ENCODE assay signal across 8 cellular contexts in genomic region chr12:12714276-12715001, GRCh38. TPM values are rescaled to one million over a fixed set of nuclear protein-coding genes. Genes with fewer than 3 reads are reported as not detected.
DNase-seq lines count a peak whose midpoint lies in the region; ATAC-seq, FAIRE-seq and TF ChIP-seq lines count a peak whose summit lies in the region.

No MANE protein-coding gene starts in this region.

- FAIRE-seq in small intestine (lab: Jason Lieb, UNC), result no peak
- no peak for FAIRE-seq in HTR-8/SVneo (lab: Jason Lieb, UNC)

- no peaks in the 10 kb centered on the region for H3K9me3 Mint-ChIP-seq in activated naive CD4-positive, alpha-beta T cell treated with anti-CD3 and anti-CD28 coated beads, Interleukin-2, amount 50 U/mL, for 72 hours

- WGBS in small intestine, 3 donors, result 2 to 6% (median 4%) methylated on average over 23 of the region's 23 CpGs

- H3K4me3 ChIP-seq in small intestine (ENCODE audit: low read depth in 1 of 2, low read length in 2 of 2), result peak overlapping the region; percentile 30 to 43

- H3K36me3 ChIP-seq in small intestine (ENCODE audit: control insufficient read depth in 2 of 2, insufficient read depth in 2 of 2, low read length in 2 of 2), result no peaks in the 10 kb centered on the region

- peak overlapping the region; percentile 97 to 98 for H3K27ac Mint-ChIP-seq in activated naive CD4-positive, alpha-beta T cell treated with anti-CD3 and anti-CD28 coated beads, Interleukin-2, amount 50 U/mL, for 72 hours

- peaks cover 31 to 53% of the 10 kb centered on the region in 2 donors for H3K36me3 Mint-ChIP-seq in activated naive CD4-positive, alpha-beta T cell treated with anti-CD3 and anti-CD28 coated beads, Interleukin-2, amount 50 U/mL, for 72 hours

- POLR2A ChIA-PET in HEK293T (lab: Yijun Ruan, JAX), result interaction anchor here (0.6 to 7.4 kb wide), 7 partner anchors 10 to 358 kb away, joined by 3 to 87 read pairs (median 8); partner anchors contain the start of genes APOLD1 and BORCS5

- ATAC-seq in activated naive CD4-positive, alpha-beta T cell treated with anti-CD3 and anti-CD28 coated beads, Interleukin-2, amount 50 U/mL, for 72 hours, result peak; percentile 9 to 21
- ATAC-seq in HG02938 (IDR thresholded peaks at IDR 0.05; ENCODE audit: unreplicated experiment), result no peak

- no peaks in the 10 kb centered on the region for H3K27me3 ChIP-seq in small intestine (ENCODE audit: control insufficient read depth in 2 of 2, insufficient read depth in 2 of 2, low read length in 2 of 2)

- H3K9me3 ChIP-seq in small intestine (ENCODE audit: control insufficient read depth, low read depth), result no peaks in the 10 kb centered on the region

- peak; percentile 33 for DNase-seq in ELF-1 (ENCODE audit: low read depth, low spot score)
- no peak for DNase-seq in HEK293T (ENCODE audit: extremely low spot score)
- peak; percentile 25 for DNase-seq in NOMO-1 treated with dmso at 0.1 percent for 144 hours (lab: John Stamatoyannopoulos, UW; ENCODE audit: unreplicated experiment)
- no peak for DNase-seq in activated naive CD4-positive, alpha-beta T cell treated with anti-CD3 and anti-CD28 coated beads, Interleukin-2, amount 50 U/mL, for 72 hours (ENCODE audit: low spot score in 2 of 2)
- peak in 35 of 51 donors; percentile 9 to 82 (median 39) for DNase-seq in hypothalamus (lab: John Stamatoyannopoulos, UW)
- DNase-seq in small intestine, result peak; percentile 65
- no peak for DNase-seq in HTR-8/SVneo (ENCODE audit: insufficient read length, low spot score)

- H3K27ac ChIP-seq in small intestine (ENCODE audit: low read depth in 1 of 2, low read length in 1 of 2), result peak overlapping the region; percentile 72 to 95

- CTCF ChIA-PET in HEK293T (lab: Yijun Ruan, JAX), result interaction anchor here (0.7 to 3.9 kb wide), 4 partner anchors 11 to 22 kb away, joined by 3 to 21 read pairs (median 4); no protein-coding TSS in a partner anchor

- H3K4me1 ChIP-seq in small intestine (ENCODE audit: control insufficient read depth in 2 of 2, insufficient read depth in 1 of 2, low read depth in 1 of 2, low read length in 1 of 2), result peaks cover 1 to 3% of the 10 kb centered on the region in 2 donors

TF ChIP-seq in HEK293T, 16 proteins besides CTCF, POLR2A, EP300 and RAD21:
- peak; percentile 35; the same call in 1 of the 2 replicates for TF ChIP-seq L3MBTL2 (conservative IDR thresholded peaks at IDR 0.05)
- TF ChIP-seq BHLHE40 (IDR thresholded peaks at IDR 0.05; ENCODE audit: borderline replicate concordance), result no peak
- TF ChIP-seq ZNF384 (IDR thresholded peaks at IDR 0.05), result peak; percentile 34; the same call in 1 of the 2 replicates
- TF ChIP-seq ELF4 (IDR thresholded peaks at IDR 0.05), result no peak

RNA-seq across cellular contexts. Expression of gene CDKN1B, which starts 2.7 kb away (rescaled TPM):
- total RNA-seq in activated naive CD4-positive, alpha-beta T cell treated with anti-CD3 and anti-CD28 coated beads, Interleukin-2, amount 50 U/mL, for 72 hours, result 10 to 100 TPM; 39.7 to 46.6 TPM
- polyA plus RNA-seq in small intestine, result 10 to 100 TPM; 33.8 to 62.8 (median 37.6) TPM

RNA-seq across cellular contexts. Expression of gene GPR19, which starts 18.5 kb away (rescaled TPM):
- total RNA-seq in activated naive CD4-positive, alpha-beta T cell treated with anti-CD3 and anti-CD28 coated beads, Interleukin-2, amount 50 U/mL, for 72 hours, result 10 to 100 TPM; 24.8 to 27.5 TPM
- under 1 TPM in 1 of 3 donors, not detected in 2; 0.95 TPM for polyA plus RNA-seq in small intestine

Comparison
In these comparisons a context has a peak if more than half of its experiments do, and no peak if none do; other contexts are left out.
1. DNase-seq: peak in ELF-1 (single experiment), NOMO-1 treated with dmso at 0.1 percent for 144 hours (single experiment), hypothalamus (35 of 51) and small intestine (single experiment); none in HEK293T (single experiment), activated naive CD4-positive, alpha-beta T cell treated with anti-CD3 and anti-CD28 coated beads, Interleukin-2, amount 50 U/mL, for 72 hours (0 of 2) and HTR-8/SVneo (single experiment).